Comparison of ENCODE assay signal across 10 cellular contexts in genomic region chr5:131595088-131596033, GRCh38. TPM values are rescaled to one million over a fixed set of nuclear protein-coding genes. Genes with fewer than 3 reads are reported as not detected.
DNase-seq lines count a peak whose midpoint lies in the region; ATAC-seq and TF ChIP-seq lines count a peak whose summit lies in the region.
"Had no signal": no experiment of that assay in that cellular context is flagged by ENCODE, and none has a peak within 500 bp of the region (broad histone marks: within the 10 kb centered on the region; RNA-seq: fewer than 3 reads in every experiment).

No MANE protein-coding gene starts in this region.

- peaks cover 42% of the 10 kb centered on the region for H3K4me1 Mint-ChIP-seq in T-helper 2 cell treated with Interferon-gamma antibody and Interleukin-4, amounts not matched to agents 5 μg/mL and 100 μg/mL, for 36 hours (ENCODE audit: low read depth)
- peaks cover 35 to 71% (median 65%) of the 10 kb centered on the region in 4 donors for H3K4me1 Mint-ChIP-seq in naive thymus-derived CD8-positive, alpha-beta T cell

- POLR2A ChIA-PET in naive thymus-derived CD8-positive, alpha-beta T cell (lab: Charles Lee): interaction anchor here (0.6 to 1.1 kb wide), 2 partner anchors 40 to 74 kb away, joined by 4 to 7 read pairs; no protein-coding TSS in a partner anchor

- H3K27me3 Mint-ChIP-seq in T-helper 2 cell treated with Interferon-gamma antibody and Interleukin-4, amounts not matched to agents 5 μg/mL and 100 μg/mL, for 36 hours (ENCODE audit: low read depth): no peaks in the 10 kb centered on the region
- no peaks in the 10 kb centered on the region for H3K27me3 Mint-ChIP-seq in naive thymus-derived CD8-positive, alpha-beta T cell

- peak; percentile 13 for DNase-seq in T-helper 2 cell treated with Interferon-gamma antibody and Interleukin-4, amounts not matched to agents 5 μg/mL and 100 μg/mL, for 36 hours (ENCODE audit: low spot score)
- peak in 3 of 10 donors; percentile 43 to 58 (median 58) for DNase-seq in naive thymus-derived CD8-positive, alpha-beta T cell
- DNase-seq in omental fat pad (ENCODE audit: low spot score): no peak
- no peak for DNase-seq in DMS153 treated with DMSO at 0.1 percent for 48 hours (lab: John Stamatoyannopoulos, UW; ENCODE audit: unreplicated experiment)
- no peak for DNase-seq in mesenteric fat pad (ENCODE audit: low spot score)
- DNase-seq in hepatocyte (ENCODE audit: low spot score): no peak
- DNase-seq: NCI-H2081 treated with DMSO at 0.1 percent for 48 hours had no signal

- peaks cover 25% of the 10 kb centered on the region for H3K79me2 ChIP-seq in hepatocyte

- H3K27ac ChIP-seq in hepatocyte: no peak overlapping the region
- H3K27ac ChIP-seq: SJSA1 had no signal

- no peaks in the 10 kb centered on the region for H3K27me3 ChIP-seq in hepatocyte
- H3K27me3 ChIP-seq: SJSA1 had no signal

- H3K4me1 ChIP-seq in hepatocyte (ENCODE audit: insufficient read depth): peaks cover 8% of the 10 kb centered on the region

- no peak for TF ChIP-seq CTCF in omental fat pad (IDR thresholded peaks at IDR 0.05)
- TF ChIP-seq CTCF in hepatocyte (IDR thresholded peaks at IDR 0.05; ENCODE audit: poor library complexity): no peak

- H4K20me1 ChIP-seq in hepatocyte (ENCODE audit: insufficient read depth, poor library complexity, severe bottlenecking): no peaks in the 10 kb centered on the region

- WGBS in hepatocyte (ENCODE audit: low lambda C conversion rate, missing lambda C conversion rate): 97% methylated on average over 8 of the region's 8 CpGs

- H2AFZ ChIP-seq in hepatocyte: no peak overlapping the region

- ATAC-seq in GM18498 (IDR thresholded peaks at IDR 0.05; ENCODE audit: unreplicated experiment) (peak; percentile 89), GM21723 (IDR thresholded peaks at IDR 0.05; ENCODE audit: unreplicated experiment) (peak; percentile 61), omental fat pad (ENCODE audit: low FRiP score) (no peak)
- ATAC-seq in naive thymus-derived CD8-positive, alpha-beta T cell: peak; percentile 90 to 93

- peak overlapping the region; percentile 45 for H3K4me3 Mint-ChIP-seq in T-helper 2 cell treated with Interferon-gamma antibody and Interleukin-4, amounts not matched to agents 5 μg/mL and 100 μg/mL, for 36 hours
- H3K4me3 Mint-ChIP-seq in naive thymus-derived CD8-positive, alpha-beta T cell: peak overlapping the region; percentile 43 to 79 (median 66)

- peaks cover 29% of the 10 kb centered on the region for H3K36me3 Mint-ChIP-seq in T-helper 2 cell treated with Interferon-gamma antibody and Interleukin-4, amounts not matched to agents 5 μg/mL and 100 μg/mL, for 36 hours (ENCODE audit: low read depth)
- peaks cover 0 to 39% (median 6%) of the 10 kb centered on the region in 3 donors for H3K36me3 Mint-ChIP-seq in naive thymus-derived CD8-positive, alpha-beta T cell

- no peaks in the 10 kb centered on the region for H3K36me3 ChIP-seq in hepatocyte (replicated peaks; ENCODE audit: insufficient read depth, low read depth)
- H3K36me3 ChIP-seq: SJSA1 had no signal

- H3K27ac Mint-ChIP-seq in T-helper 2 cell treated with Interferon-gamma antibody and Interleukin-4, amounts not matched to agents 5 μg/mL and 100 μg/mL, for 36 hours: peak overlapping the region; percentile 76
- H3K27ac Mint-ChIP-seq in naive thymus-derived CD8-positive, alpha-beta T cell: peak overlapping the region; percentile 32 to 93 (median 84)

- no peak overlapping the region for H3K4me3 ChIP-seq in hepatocyte
- H3K4me3 ChIP-seq: SJSA1 had no signal

- no peaks in the 10 kb centered on the region for H3K9me3 Mint-ChIP-seq in T-helper 2 cell treated with Interferon-gamma antibody and Interleukin-4, amounts not matched to agents 5 μg/mL and 100 μg/mL, for 36 hours
- no peaks in the 10 kb centered on the region for H3K9me3 Mint-ChIP-seq in naive thymus-derived CD8-positive, alpha-beta T cell

- H3K4me2 ChIP-seq in hepatocyte: no peak overlapping the region

- no peaks in the 10 kb centered on the region for H3K9me3 ChIP-seq in hepatocyte (ENCODE audit: low read depth)
- H3K9me3 ChIP-seq: SJSA1 had no signal

- H3K9me2 ChIP-seq in hepatocyte (replicated peaks; ENCODE audit: insufficient read depth): no peaks in the 10 kb centered on the region

RNA-seq across cellular contexts. Expression of gene RAPGEF6, which starts 39.7 kb away (rescaled TPM):
- total RNA-seq in naive thymus-derived CD8-positive, alpha-beta T cell: 100 to 1,000 TPM; 121 to 131 TPM
- 10 to 100 TPM; 30.7 to 39.9 (median 34.8) TPM for polyA plus RNA-seq in naive thymus-derived CD8-positive, alpha-beta T cell
- total RNA-seq in omental fat pad (10 to 100 TPM; 14.7 to 31.5 (median 24.2) TPM), mesenteric fat pad (18.2 TPM), hepatocyte (13.3 and 13.7 TPM in 2 replicates)
- 4.2 and 4.7 TPM in 2 replicates for polyA plus RNA-seq in hepatocyte
